In genomic region chr17:8481703-8482102, GRCh38 we compare ENCODE assay signal across 17 cellular contexts. TPM values are rescaled to one million over a fixed set of nuclear protein-coding genes. Genes with fewer than 3 reads are reported as not detected.
DNase-seq lines count a peak whose midpoint lies in the region; ATAC-seq and TF ChIP-seq lines count a peak whose summit lies in the region.
"Had no signal": no experiment of that assay in that cellular context is flagged by ENCODE, and none has a peak within 500 bp of the region (broad histone marks: within the 10 kb centered on the region; RNA-seq: fewer than 3 reads in every experiment).

No MANE protein-coding gene starts in this region.

- H3K27ac ChIP-seq in AG04450 (ENCODE audit: low read depth, low read length), result peak overlapping the region; percentile 21
- peak overlapping the region; percentile 60 to 61 for H3K27ac ChIP-seq in ascending aorta
- peak overlapping the region in 51 of 59 donors; percentile 4 to 84 (median 66) for H3K27ac ChIP-seq in dorsolateral prefrontal cortex
- H3K27ac ChIP-seq: BLaER1 treated with 17β-estradiol and CSF1 and Interleukin-3, amounts not matched to agents 10 nM and 100 nM had no signal

- no peak for DNase-seq in AG04450 (ENCODE audit: low read depth, low spot score)
- DNase-seq in ascending aorta (ENCODE audit: low spot score in 2 of 2), result peak in 1 of 2 donors; percentile 57
- DNase-seq in dorsolateral prefrontal cortex, result peak in 1 of 10 donors; percentile 7
- DNase-seq in progenitor cell of endocrine pancreas (ENCODE audit: low spot score, unreplicated experiment), result no peak
- no peak for DNase-seq in NCI-H1048 (lab: John Stamatoyannopoulos, UW)
- no peak for DNase-seq in NCI-H524 (lab: John Stamatoyannopoulos, UW)
- no peak for DNase-seq in islet precursor cell
- DNase-seq: 8988T; Calu3; CD8-positive, alpha-beta T cell; DMS79 treated with DMSO at 0.1 percent for 48 hours; GF-D8; GOT3 had no signal

- no peak for ATAC-seq in SK-N-SH treated with all-trans-retinoic acid at 6 μM for 48 hours
- ATAC-seq: CD8-positive, alpha-beta T cell had no signal

- intact Hi-C loops in ascending aorta (cut with DNase I) (no loop called here), dorsolateral prefrontal cortex (cut with DNase I) (no loop called here)

- no peaks in the 10 kb centered on the region for H3K4me1 Mint-ChIP-seq in progenitor cell of endocrine pancreas (ENCODE audit: low read depth)
- H3K4me1 Mint-ChIP-seq: B cell, H9 had no signal

- no peaks in the 10 kb centered on the region for H3K27me3 ChIP-seq in AG04450 (ENCODE audit: control insufficient read depth, insufficient read depth, low read length)
- H3K27me3 ChIP-seq in ascending aorta, result no peaks in the 10 kb centered on the region
- H3K27me3 ChIP-seq in dorsolateral prefrontal cortex, result no peaks in the 10 kb centered on the region
- H3K27me3 ChIP-seq: BLaER1 treated with 17β-estradiol and CSF1 and Interleukin-3, amounts not matched to agents 10 nM and 100 nM had no signal

- H3K4me3 ChIP-seq in AG04450 (ENCODE audit: low read depth, low read length) (no peak overlapping the region), ascending aorta (no peak overlapping the region), dorsolateral prefrontal cortex (no peak overlapping the region)
- H3K4me3 ChIP-seq: BLaER1 treated with 17β-estradiol and CSF1 and Interleukin-3, amounts not matched to agents 10 nM and 100 nM had no signal

- H3K9me3 Mint-ChIP-seq in progenitor cell of endocrine pancreas (ENCODE audit: low read depth), result peaks cover 11% of the 10 kb centered on the region

- H3K27me3 Mint-ChIP-seq in progenitor cell of endocrine pancreas, result no peaks in the 10 kb centered on the region
- H3K27me3 Mint-ChIP-seq: B cell had no signal

- H3K27ac Mint-ChIP-seq in progenitor cell of endocrine pancreas, result peak overlapping the region; percentile 76
- H3K27ac Mint-ChIP-seq: B cell; CD8-positive, alpha-beta T cell had no signal

- POLR2A ChIA-PET in AG04450 (lab: Yijun Ruan, JAX), result no interaction called here

- H3K4me1 ChIP-seq in ascending aorta, result peaks cover 6 to 22% of the 10 kb centered on the region in 2 donors
- H3K4me1 ChIP-seq: BLaER1 treated with 17β-estradiol and CSF1 and Interleukin-3, amounts not matched to agents 10 nM and 100 nM had no signal

- H3K4me3 Mint-ChIP-seq in progenitor cell of endocrine pancreas (ENCODE audit: low read depth), result no peak overlapping the region
- H3K4me3 Mint-ChIP-seq: B cell; CD8-positive, alpha-beta T cell; H9 had no signal

- no peak for TF ChIP-seq CTCF in AG04450 (IDR thresholded peaks at IDR 0.05; ENCODE audit: low read depth, low read length)
- TF ChIP-seq CTCF in ascending aorta (IDR thresholded peaks at IDR 0.05), result no peak
- no peak for TF ChIP-seq CTCF in dorsolateral prefrontal cortex (IDR thresholded peaks at IDR 0.05 in 54 of 56, conservative IDR thresholded peaks at IDR 0.05 in 2 of 56; ENCODE audit: low read depth in 1 of 56, partially characterized antibody in 56 of 56)
- no peak for TF ChIP-seq CTCF in progenitor cell of endocrine pancreas (IDR thresholded peaks at IDR 0.05; ENCODE audit: unreplicated experiment)

- H3K36me3 ChIP-seq in ascending aorta, result peaks cover 98 to 99% of the 10 kb centered on the region in 2 donors

- CTCF ChIA-PET in AG04450 (lab: Charles Lee), result no interaction called here

- H3K9me3 ChIP-seq in AG04450 (ENCODE audit: control insufficient read depth, insufficient read depth, low read length) (peaks cover 4% of the 10 kb centered on the region; the same call in 1 of the 2 replicates), ascending aorta (peaks cover 0 to 3% of the 10 kb centered on the region in 2 donors)

- H3K36me3 Mint-ChIP-seq in progenitor cell of endocrine pancreas (ENCODE audit: insufficient read depth), result peaks cover 50% of the 10 kb centered on the region

TF ChIP-seq in SK-N-SH treated with all-trans-retinoic acid at 6 μM for 48 hours, 23 proteins besides CTCF, POLR2A, EP300 and RAD21:
- TF ChIP-seq ZFP3 (CRISPR knock-in tag; IDR thresholded peaks at IDR 0.05) (no peak), OSR1 (CRISPR knock-in tag; IDR thresholded peaks at IDR 0.05) (no peak)

RNA-seq across cellular contexts. Expression of gene NDEL1, which starts 46.0 kb away (rescaled TPM):
- 65.6 and 74.7 TPM in 2 replicates for polyA plus RNA-seq in AG04450 (2011; rRNA removed)
- 50.1 and 52.8 TPM in 2 replicates for polyA minus RNA-seq in AG04450 (2011; rRNA and poly(A)+ RNA removed)
- total RNA-seq in ascending aorta (103 TPM), dorsolateral prefrontal cortex (100 to 1,000 TPM in 26 of 120 experiments, 10 to 100 TPM in 94; 51.0 to 118 (median 91.4) TPM), progenitor cell of endocrine pancreas (30.5 and 40.5 TPM in 2 replicates)
